1 cellular context compared by ENCODE assay signal in the genomic region with DNA sequence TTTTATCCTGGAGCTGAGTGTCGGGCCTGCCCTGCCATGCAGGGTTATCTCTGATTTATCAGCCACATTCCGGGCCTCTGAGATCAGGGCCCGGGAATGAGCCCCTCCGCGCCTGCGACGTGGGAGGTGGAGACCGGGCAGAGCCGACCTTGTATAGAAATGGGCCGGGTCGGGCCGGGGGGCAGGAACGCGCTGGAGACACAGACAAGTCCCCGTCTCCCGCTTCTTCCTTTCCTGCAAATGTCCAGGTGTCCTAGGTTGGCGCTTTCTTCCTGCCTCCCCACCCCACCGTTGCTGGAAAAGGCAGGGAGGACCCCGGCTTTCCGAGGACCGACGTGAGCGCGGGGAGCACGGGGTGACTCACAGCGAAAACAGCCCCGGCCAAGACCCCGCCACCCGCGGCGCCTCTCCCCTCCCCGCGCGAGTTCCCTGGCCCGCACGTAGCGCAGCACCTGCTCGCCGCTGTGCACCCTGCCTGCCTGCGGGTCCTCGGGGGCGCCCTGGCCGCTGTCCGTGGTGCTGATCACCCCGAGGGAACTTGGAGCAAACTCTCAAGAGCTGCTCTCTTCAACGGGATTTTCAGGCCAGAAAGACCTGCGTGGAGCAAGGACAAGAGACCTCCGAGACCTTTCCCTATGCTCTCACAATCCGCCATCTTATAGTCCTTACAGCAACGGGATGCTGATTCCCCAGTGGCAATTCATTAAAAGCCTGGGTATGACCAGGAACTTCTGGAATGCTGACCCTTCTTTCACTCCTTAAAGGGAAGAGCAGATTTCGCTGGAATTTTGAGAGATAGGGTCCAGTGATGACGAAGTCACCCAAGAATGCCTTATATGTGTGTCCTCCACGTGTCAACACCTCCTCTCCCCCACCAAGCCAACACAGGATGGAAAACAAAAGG.
A peak's percentile ranks its signal among the peaks of the same experiment; 100 is the strongest.
TF ChIP-seq lines count a peak whose summit lies in the region.

No MANE protein-coding gene starts in this region.

TF ChIP-seq in K562, 482 proteins besides CTCF, POLR2A, EP300 and RAD21 (continued from another document and continues in another):
- TF ChIP-seq, protein P1, sequence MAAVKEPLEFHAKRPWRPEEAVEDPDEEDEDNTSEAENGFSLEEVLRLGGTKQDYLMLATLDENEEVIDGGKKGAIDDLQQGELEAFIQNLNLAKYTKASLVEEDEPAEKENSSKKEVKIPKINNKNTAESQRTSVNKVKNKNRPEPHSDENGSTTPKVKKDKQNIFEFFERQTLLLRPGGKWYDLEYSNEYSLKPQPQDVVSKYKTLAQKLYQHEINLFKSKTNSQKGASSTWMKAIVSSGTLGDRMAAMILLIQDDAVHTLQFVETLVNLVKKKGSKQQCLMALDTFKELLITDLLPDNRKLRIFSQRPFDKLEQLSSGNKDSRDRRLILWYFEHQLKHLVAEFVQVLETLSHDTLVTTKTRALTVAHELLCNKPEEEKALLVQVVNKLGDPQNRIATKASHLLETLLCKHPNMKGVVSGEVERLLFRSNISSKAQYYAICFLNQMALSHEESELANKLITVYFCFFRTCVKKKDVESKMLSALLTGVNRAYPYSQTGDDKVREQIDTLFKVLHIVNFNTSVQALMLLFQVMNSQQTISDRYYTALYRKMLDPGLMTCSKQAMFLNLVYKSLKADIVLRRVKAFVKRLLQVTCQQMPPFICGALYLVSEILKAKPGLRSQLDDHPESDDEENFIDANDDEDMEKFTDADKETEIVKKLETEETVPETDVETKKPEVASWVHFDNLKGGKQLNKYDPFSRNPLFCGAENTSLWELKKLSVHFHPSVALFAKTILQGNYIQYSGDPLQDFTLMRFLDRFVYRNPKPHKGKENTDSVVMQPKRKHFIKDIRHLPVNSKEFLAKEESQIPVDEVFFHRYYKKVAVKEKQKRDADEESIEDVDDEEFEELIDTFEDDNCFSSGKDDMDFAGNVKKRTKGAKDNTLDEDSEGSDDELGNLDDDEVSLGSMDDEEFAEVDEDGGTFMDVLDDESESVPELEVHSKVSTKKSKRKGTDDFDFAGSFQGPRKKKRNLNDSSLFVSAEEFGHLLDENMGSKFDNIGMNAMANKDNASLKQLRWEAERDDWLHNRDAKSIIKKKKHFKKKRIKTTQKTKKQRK (IDR thresholded peaks at IDR 0.05; ENCODE audit: borderline replicate concordance, low read depth, low read length) = no peak
- TF ChIP-seq TEAD4 (IDR thresholded peaks at IDR 0.05; ENCODE audit: low read length) (0 out of 2 replicates have a peak, but pooled peaks have one; percentile 10), TEAD4 (CRISPR knock-in tag; IDR thresholded peaks at IDR 0.05; ENCODE audit: borderline replicate concordance) (peak; percentile 83; the same call in 1 of the 2 replicates), ZNF197 (CRISPR knock-in tag; IDR thresholded peaks at IDR 0.05; ENCODE audit: low read depth) (peak; percentile 79), PHF8 (IDR thresholded peaks at IDR 0.05; ENCODE audit: borderline replicate concordance, low read length) (no peak), JUN (IDR thresholded peaks at IDR 0.05; ENCODE audit: borderline replicate concordance, low read depth, low read length) (0 out of 2 replicates have a peak, but pooled peaks have one; percentile 17), JUN (CRISPR knock-in tag; IDR thresholded peaks at IDR 0.05; ENCODE audit: borderline replicate concordance) (peak; percentile 86), PPARD (CRISPR knock-in tag; IDR thresholded peaks at IDR 0.05) (no peak), EWSR1 (IDR thresholded peaks at IDR 0.05; ENCODE audit: borderline replicate concordance, low read depth, partially characterized antibody) (no peak), XRCC5 (IDR thresholded peaks at IDR 0.05; ENCODE audit: low read depth, low read length) (peak; percentile 96), KAT7 (CRISPR knock-in tag; IDR thresholded peaks at IDR 0.05; ENCODE audit: borderline replicate concordance) (peak; percentile 94; the same call in 1 of the 2 replicates), ZNF644 (tag; IDR thresholded peaks at IDR 0.05; ENCODE audit: low read depth) (peak; percentile 81; the same call in 1 of the 2 replicates), PHF21A (IDR thresholded peaks at IDR 0.05; ENCODE audit: borderline replicate concordance, low read depth) (no peak), ZNF699 (CRISPR knock-in tag; IDR thresholded peaks at IDR 0.05; ENCODE audit: insufficient replicate concordance) (no peak), NBN (IDR thresholded peaks at IDR 0.05; ENCODE audit: low read depth) (no peak), HNRNPLL (IDR thresholded peaks at IDR 0.05; ENCODE audit: low read depth, low read length, poor library complexity, severe bottlenecking) (peak; percentile 71), PRMT5 (CRISPR knock-in tag; IDR thresholded peaks at IDR 0.05) (peak; percentile 97), FOXJ3 (CRISPR knock-in tag; IDR thresholded peaks at IDR 0.05) (0 out of 2 replicates have a peak, but pooled peaks have one; percentile 50), PYGO2 (tag; IDR thresholded peaks at IDR 0.05) (no peak), ELF1 (tag; IDR thresholded peaks at IDR 0.05) (no peak), TAL1 (IDR thresholded peaks at IDR 0.05) (no peak), CBFB (CRISPR knock-in tag; IDR thresholded peaks at IDR 0.05) (peak; percentile 50; the same call in 1 of the 2 replicates), ZNF146 (CRISPR knock-in tag; IDR thresholded peaks at IDR 0.05; ENCODE audit: unreplicated experiment) (peak; percentile 20), NFE2L1 (tag; IDR thresholded peaks at IDR 0.05; ENCODE audit: borderline replicate concordance, low read depth) (no peak)
- TF ChIP-seq, protein P2, sequence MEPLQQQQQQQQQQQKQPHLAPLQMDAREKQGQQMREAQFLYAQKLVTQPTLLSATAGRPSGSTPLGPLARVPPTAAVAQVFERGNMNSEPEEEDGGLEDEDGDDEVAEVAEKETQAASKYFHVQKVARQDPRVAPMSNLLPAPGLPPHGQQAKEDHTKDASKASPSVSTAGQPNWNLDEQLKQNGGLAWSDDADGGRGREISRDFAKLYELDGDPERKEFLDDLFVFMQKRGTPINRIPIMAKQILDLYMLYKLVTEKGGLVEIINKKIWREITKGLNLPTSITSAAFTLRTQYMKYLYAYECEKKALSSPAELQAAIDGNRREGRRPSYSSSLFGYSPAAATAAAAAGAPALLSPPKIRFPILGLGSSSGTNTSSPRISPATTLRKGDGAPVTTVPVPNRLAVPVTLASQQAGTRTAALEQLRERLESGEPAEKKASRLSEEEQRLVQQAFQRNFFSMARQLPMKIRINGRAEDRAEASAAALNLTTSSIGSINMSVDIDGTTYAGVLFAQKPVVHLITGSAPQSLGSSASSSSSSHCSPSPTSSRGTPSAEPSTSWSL (CRISPR knock-in tag; IDR thresholded peaks at IDR 0.05; ENCODE audit: borderline replicate concordance) = no peak
- TF ChIP-seq, protein P3, sequence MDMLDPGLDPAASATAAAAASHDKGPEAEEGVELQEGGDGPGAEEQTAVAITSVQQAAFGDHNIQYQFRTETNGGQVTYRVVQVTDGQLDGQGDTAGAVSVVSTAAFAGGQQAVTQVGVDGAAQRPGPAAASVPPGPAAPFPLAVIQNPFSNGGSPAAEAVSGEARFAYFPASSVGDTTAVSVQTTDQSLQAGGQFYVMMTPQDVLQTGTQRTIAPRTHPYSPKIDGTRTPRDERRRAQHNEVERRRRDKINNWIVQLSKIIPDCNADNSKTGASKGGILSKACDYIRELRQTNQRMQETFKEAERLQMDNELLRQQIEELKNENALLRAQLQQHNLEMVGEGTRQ (CRISPR knock-in tag; IDR thresholded peaks at IDR 0.05) = peak; percentile 68
- TF ChIP-seq, protein P4, sequence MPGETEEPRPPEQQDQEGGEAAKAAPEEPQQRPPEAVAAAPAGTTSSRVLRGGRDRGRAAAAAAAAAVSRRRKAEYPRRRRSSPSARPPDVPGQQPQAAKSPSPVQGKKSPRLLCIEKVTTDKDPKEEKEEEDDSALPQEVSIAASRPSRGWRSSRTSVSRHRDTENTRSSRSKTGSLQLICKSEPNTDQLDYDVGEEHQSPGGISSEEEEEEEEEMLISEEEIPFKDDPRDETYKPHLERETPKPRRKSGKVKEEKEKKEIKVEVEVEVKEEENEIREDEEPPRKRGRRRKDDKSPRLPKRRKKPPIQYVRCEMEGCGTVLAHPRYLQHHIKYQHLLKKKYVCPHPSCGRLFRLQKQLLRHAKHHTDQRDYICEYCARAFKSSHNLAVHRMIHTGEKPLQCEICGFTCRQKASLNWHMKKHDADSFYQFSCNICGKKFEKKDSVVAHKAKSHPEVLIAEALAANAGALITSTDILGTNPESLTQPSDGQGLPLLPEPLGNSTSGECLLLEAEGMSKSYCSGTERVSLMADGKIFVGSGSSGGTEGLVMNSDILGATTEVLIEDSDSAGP (CRISPR knock-in tag; IDR thresholded peaks at IDR 0.05) = no peak
- TF ChIP-seq, protein P5, sequence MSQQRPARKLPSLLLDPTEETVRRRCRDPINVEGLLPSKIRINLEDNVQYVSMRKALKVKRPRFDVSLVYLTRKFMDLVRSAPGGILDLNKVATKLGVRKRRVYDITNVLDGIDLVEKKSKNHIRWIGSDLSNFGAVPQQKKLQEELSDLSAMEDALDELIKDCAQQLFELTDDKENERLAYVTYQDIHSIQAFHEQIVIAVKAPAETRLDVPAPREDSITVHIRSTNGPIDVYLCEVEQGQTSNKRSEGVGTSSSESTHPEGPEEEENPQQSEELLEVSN (IDR thresholded peaks at IDR 0.05; ENCODE audit: borderline replicate concordance in 1 of 2, extremely low read depth in 1 of 2, insufficient read depth in 1 of 2, insufficient read length in 1 of 2, low read depth in 1 of 2, low read length in 1 of 2, poor library complexity in 1 of 2, severe bottlenecking in 1 of 2) = peak in 1 of 2 experiments; percentile 66
- TF ChIP-seq, protein P6, sequence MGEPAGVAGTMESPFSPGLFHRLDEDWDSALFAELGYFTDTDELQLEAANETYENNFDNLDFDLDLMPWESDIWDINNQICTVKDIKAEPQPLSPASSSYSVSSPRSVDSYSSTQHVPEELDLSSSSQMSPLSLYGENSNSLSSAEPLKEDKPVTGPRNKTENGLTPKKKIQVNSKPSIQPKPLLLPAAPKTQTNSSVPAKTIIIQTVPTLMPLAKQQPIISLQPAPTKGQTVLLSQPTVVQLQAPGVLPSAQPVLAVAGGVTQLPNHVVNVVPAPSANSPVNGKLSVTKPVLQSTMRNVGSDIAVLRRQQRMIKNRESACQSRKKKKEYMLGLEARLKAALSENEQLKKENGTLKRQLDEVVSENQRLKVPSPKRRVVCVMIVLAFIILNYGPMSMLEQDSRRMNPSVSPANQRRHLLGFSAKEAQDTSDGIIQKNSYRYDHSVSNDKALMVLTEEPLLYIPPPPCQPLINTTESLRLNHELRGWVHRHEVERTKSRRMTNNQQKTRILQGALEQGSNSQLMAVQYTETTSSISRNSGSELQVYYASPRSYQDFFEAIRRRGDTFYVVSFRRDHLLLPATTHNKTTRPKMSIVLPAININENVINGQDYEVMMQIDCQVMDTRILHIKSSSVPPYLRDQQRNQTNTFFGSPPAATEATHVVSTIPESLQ (CRISPR knock-in tag; IDR thresholded peaks at IDR 0.05) = peak; percentile 97
- TF ChIP-seq, protein P7, sequence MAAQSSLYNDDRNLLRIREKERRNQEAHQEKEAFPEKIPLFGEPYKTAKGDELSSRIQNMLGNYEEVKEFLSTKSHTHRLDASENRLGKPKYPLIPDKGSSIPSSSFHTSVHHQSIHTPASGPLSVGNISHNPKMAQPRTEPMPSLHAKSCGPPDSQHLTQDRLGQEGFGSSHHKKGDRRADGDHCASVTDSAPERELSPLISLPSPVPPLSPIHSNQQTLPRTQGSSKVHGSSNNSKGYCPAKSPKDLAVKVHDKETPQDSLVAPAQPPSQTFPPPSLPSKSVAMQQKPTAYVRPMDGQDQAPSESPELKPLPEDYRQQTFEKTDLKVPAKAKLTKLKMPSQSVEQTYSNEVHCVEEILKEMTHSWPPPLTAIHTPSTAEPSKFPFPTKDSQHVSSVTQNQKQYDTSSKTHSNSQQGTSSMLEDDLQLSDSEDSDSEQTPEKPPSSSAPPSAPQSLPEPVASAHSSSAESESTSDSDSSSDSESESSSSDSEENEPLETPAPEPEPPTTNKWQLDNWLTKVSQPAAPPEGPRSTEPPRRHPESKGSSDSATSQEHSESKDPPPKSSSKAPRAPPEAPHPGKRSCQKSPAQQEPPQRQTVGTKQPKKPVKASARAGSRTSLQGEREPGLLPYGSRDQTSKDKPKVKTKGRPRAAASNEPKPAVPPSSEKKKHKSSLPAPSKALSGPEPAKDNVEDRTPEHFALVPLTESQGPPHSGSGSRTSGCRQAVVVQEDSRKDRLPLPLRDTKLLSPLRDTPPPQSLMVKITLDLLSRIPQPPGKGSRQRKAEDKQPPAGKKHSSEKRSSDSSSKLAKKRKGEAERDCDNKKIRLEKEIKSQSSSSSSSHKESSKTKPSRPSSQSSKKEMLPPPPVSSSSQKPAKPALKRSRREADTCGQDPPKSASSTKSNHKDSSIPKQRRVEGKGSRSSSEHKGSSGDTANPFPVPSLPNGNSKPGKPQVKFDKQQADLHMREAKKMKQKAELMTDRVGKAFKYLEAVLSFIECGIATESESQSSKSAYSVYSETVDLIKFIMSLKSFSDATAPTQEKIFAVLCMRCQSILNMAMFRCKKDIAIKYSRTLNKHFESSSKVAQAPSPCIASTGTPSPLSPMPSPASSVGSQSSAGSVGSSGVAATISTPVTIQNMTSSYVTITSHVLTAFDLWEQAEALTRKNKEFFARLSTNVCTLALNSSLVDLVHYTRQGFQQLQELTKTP (IDR thresholded peaks at IDR 0.05; ENCODE audit: low read depth in 1 of 2, partially characterized antibody in 2 of 2) = peak in 1 of 2 experiments; percentile 94
- TF ChIP-seq, protein P8, sequence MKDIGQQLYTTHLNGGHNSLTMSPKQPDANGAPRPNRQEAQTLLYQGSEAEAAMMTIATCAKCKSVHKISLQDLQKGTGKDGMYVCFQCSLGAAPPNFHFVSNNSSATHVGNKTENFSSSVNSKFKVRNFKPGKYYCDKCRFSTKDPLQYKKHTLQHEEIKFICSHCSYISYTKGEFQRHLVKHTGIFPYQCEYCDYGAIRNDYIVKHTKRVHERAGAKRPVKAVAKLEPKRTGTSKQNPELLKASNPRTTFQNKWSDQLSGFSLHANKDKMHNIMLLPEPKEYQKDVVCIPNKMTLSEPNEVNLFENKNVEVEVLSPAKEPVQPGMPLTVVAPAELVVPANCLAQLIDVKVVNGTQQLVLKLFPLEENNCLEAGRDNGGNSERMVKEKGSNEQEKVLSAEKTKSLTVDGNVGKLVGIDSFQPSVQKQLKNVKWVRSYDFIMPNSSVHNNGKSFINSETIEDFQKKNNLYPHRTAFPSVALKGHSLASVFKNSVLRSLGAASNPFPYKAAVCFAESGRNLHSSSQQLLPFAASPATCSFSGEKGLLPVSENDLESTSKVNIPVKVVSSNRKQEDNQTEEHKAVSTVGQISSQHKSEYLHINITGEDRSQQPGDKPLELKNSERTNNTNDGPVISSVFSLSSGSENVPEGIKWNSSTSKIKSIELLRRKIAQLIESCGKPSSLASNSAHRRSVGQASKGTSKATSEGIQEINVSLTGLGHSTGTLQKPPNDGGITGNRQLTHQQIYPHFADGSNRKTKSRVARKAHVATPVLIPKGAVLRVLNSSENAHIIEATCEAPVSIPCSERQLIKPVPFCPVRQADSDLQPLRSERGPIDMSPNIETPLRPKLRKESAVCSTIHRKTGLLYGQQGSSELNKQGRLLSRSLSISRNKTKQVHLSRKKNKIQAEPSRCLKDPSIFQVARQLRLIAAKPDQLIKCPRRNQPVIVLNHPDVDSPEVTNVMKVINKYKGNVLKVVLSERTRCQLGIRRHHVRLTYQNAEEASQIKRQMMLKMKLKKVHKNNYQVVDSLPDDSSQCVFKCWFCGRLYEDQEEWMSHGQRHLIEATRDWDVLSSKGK (CRISPR knock-in tag; IDR thresholded peaks at IDR 0.05) = no peak
- TF ChIP-seq, protein P9, sequence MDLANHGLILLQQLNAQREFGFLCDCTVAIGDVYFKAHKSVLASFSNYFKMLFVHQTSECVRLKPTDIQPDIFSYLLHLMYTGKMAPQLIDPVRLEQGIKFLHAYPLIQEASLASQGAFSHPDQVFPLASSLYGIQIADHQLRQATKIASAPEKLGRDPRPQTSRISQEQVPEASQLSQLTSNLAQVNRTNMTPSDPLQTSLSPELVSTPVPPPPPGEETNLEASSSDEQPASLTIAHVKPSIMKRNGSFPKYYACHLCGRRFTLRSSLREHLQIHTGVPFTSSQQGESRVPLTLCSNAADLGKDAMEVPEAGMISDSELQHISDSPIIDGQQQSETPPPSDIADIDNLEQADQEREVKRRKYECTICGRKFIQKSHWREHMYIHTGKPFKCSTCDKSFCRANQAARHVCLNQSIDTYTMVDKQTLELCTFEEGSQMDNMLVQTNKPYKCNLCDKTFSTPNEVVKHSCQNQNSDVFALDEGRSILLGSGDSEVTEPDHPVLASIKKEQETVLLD (IDR thresholded peaks at IDR 0.05) = no peak
